Comparison of ENCODE assay signal across 1 cellular context in the genomic region with DNA sequence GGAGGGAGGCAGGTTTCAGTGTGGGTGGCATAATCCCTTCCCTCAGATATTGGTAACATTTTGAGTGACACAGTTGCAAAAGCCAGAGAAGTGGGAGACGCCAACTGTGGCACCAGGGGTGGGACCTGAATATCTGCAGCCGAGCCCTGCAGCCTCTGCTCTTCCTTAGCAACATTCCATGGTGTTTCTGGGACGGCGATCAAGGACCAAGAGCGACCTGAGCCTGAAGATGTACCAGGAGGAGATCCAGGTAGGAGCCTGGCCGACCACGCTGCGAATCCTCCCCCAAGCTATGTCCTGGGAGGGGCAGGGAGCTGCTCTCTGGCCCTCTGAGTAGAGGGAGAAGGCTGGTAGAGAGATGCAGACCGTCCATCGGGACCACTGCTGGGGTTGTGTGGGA.
A peak's percentile ranks its signal among the peaks of the same experiment; 100 is the strongest.
TF ChIP-seq lines count a peak whose summit lies in the region.

No MANE protein-coding gene starts in this region.

TF ChIP-seq in K562, 482 proteins besides CTCF, POLR2A, EP300 and RAD21:
- no peak for TF ChIP-seq FIP1L1 (IDR thresholded peaks at IDR 0.05; ENCODE audit: low read depth, low read length, poor library complexity, severe bottlenecking)
- TF ChIP-seq, protein P1, sequence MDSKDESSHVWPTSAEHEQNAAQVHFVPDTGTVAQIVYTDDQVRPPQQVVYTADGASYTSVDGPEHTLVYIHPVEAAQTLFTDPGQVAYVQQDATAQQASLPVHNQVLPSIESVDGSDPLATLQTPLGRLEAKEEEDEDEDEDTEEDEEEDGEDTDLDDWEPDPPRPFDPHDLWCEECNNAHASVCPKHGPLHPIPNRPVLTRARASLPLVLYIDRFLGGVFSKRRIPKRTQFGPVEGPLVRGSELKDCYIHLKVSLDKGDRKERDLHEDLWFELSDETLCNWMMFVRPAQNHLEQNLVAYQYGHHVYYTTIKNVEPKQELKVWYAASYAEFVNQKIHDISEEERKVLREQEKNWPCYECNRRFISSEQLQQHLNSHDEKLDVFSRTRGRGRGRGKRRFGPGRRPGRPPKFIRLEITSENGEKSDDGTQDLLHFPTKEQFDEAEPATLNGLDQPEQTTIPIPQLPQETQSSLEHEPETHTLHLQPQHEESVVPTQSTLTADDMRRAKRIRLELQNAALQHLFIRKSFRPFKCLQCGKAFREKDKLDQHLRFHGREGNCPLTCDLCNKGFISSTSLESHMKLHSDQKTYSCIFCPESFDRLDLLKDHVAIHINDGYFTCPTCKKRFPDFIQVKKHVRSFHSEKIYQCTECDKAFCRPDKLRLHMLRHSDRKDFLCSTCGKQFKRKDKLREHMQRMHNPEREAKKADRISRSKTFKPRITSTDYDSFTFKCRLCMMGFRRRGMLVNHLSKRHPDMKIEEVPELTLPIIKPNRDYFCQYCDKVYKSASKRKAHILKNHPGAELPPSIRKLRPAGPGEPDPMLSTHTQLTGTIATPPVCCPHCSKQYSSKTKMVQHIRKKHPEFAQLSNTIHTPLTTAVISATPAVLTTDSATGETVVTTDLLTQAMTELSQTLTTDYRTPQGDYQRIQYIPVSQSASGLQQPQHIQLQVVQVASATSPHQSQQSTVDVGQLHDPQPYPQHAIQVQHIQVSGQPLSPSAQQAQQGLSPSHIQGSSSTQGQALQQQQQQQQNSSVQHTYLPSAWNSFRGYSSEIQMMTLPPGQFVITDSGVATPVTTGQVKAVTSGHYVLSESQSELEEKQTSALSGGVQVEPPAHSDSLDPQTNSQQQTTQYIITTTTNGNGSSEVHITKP (IDR thresholded peaks at IDR 0.05; ENCODE audit: partially characterized antibody) = peak; percentile 79
